15 cellular contexts compared by ENCODE assay signal in the genomic region with DNA sequence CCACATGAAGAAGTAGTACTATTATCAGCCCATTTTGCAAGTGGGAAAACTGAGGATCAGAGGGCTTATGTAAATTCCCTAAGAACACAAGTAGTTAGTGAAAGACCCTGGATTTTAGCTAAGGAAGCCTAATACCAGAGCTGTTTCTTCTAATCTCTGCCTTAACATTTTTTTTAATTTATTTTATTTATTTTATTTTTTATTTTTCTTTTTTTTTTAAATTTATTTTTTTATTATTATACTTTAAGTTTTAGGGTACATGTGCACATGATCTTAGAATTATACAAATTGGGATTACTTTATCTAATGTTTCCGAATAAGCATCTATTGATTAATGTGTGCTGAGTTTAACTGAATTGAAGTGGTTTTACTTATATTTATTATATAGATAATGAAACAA.
DNase-seq lines count a peak whose midpoint lies in the region; ATAC-seq, FAIRE-seq and TF ChIP-seq lines count a peak whose summit lies in the region.
"Had no signal": no experiment of that assay in that cellular context is flagged by ENCODE, and none has a peak within 500 bp of the region (broad histone marks: within the 10 kb centered on the region; RNA-seq: fewer than 3 reads in every experiment).

No MANE protein-coding gene starts in this region.

- H3K36me3 Mint-ChIP-seq in WTC11: peaks cover 41% of the 10 kb centered on the region
- H3K36me3 Mint-ChIP-seq: CD8-positive, alpha-beta T cell had no signal

- peaks cover 13% of the 10 kb centered on the region for H3K4me1 Mint-ChIP-seq in WTC11
- H3K4me1 Mint-ChIP-seq: B cell had no signal

- CTCF ChIA-PET in WTC11 (lab: Charles Lee): no interaction called here

- FAIRE-seq in G401.6 (lab: Jason Lieb, UNC): peak; percentile 54
- FAIRE-seq in frontal cortex (lab: Jason Lieb, UNC): peak; percentile 92
- FAIRE-seq: GM12891, GM18507 had no signal

- ATAC-seq in WTC11: no peak
- ATAC-seq in GM19023 (IDR thresholded peaks at IDR 0.05; ENCODE audit: unreplicated experiment): no peak
- ATAC-seq in GM19467 (IDR thresholded peaks at IDR 0.05; ENCODE audit: unreplicated experiment): no peak
- ATAC-seq: CD8-positive, alpha-beta T cell had no signal

- no peak overlapping the region for H3K4me3 Mint-ChIP-seq in WTC11
- H3K4me3 Mint-ChIP-seq: B cell; CD8-positive, alpha-beta T cell had no signal

- POLR2A ChIA-PET in WTC11 (lab: Charles Lee): no interaction called here

- DNase-seq in WTC11 (ENCODE audit: low spot score): no peak
- no peak for DNase-seq in frontal cortex (ENCODE audit: low spot score in 2 of 2)
- DNase-seq in NCI-H2107 treated with DMSO at 0.1 percent for 48 hours (lab: John Stamatoyannopoulos, UW; ENCODE audit: unreplicated experiment): no peak
- DNase-seq in GDM1 (lab: John Stamatoyannopoulos, UW): no peak
- DNase-seq: 8988T; Calu3; CD8-positive, alpha-beta T cell; DMS79 treated with DMSO at 0.1 percent for 48 hours; GM23248 had no signal

- no peaks in the 10 kb centered on the region; the same call in 1 of the 2 replicates for H3K27me3 Mint-ChIP-seq in WTC11 (ENCODE audit: low read depth)
- H3K27me3 Mint-ChIP-seq: B cell had no signal

- no peak overlapping the region for H3K27ac Mint-ChIP-seq in WTC11
- H3K27ac Mint-ChIP-seq: B cell; CD8-positive, alpha-beta T cell had no signal

- no peak for TF ChIP-seq CTCF in WTC11 (IDR thresholded peaks at IDR 0.05)

- H3K9me3 Mint-ChIP-seq in WTC11: peaks cover 56% of the 10 kb centered on the region

TF ChIP-seq in WTC11, 78 proteins besides CTCF, POLR2A, EP300 and RAD21:
- no peak for TF ChIP-seq IRF1 (CRISPR knock-in tag; IDR thresholded peaks at IDR 0.05)
- no peak for TF ChIP-seq JAZF1 (CRISPR knock-in tag; IDR thresholded peaks at IDR 0.05)
- TF ChIP-seq, protein P1, sequence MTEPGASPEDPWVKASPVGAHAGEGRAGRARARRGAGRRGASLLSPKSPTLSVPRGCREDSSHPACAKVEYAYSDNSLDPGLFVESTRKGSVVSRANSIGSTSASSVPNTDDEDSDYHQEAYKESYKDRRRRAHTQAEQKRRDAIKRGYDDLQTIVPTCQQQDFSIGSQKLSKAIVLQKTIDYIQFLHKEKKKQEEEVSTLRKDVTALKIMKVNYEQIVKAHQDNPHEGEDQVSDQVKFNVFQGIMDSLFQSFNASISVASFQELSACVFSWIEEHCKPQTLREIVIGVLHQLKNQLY (CRISPR knock-in tag; IDR thresholded peaks at IDR 0.05): no peak
- peak; percentile 93 for TF ChIP-seq HMGA2 (CRISPR knock-in tag; IDR thresholded peaks at IDR 0.05)
- no peak for TF ChIP-seq TP53 (CRISPR knock-in tag; IDR thresholded peaks at IDR 0.05)
TF ChIP-seq in WTC11: peak in this region for 1.
